In the genomic region with DNA sequence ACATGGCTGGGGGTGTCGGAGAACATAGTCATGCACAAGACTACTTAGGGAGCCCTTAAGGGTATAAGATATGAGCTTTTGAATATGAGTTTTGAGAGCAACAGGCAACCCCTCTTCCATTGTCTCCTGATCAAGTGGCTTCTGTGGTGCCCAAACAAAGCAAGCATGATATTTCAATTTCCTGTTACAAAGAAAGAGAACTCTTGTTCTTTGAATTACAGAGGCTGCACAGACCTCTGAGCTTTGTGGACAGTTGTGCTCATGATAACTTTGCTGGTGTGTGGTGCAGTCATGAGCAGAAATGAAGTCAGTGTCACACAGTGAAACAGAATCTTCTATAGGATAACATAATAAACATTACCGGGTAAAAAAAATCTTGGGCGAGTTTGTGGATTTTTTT, we compare ENCODE assay signal across 18 cellular contexts.
DNase-seq lines count a peak whose midpoint lies in the region; ATAC-seq lines count a peak whose summit lies in the region.
"Had no signal": no experiment of that assay in that cellular context is flagged by ENCODE, and none has a peak within 500 bp of the region (broad histone marks: within the 10 kb centered on the region; RNA-seq: fewer than 3 reads in every experiment).

No MANE protein-coding gene starts in this region.

- ATAC-seq in Right ventricle myocardium superior (ENCODE audit: poor library complexity), result no peak
- ATAC-seq: A549, left colon had no signal

- H3K36me3 Mint-ChIP-seq in activated CD4-positive, alpha-beta T cell treated with anti-CD3 and anti-CD28 coated beads, Interleukin-2, amount 10 ng/mL, durations not matched to agents 7 days and 5 days (ENCODE audit: low read depth), result peaks cover 27% of the 10 kb centered on the region
- H3K36me3 Mint-ChIP-seq in T-helper 2 cell treated with Interferon-gamma antibody and Interleukin-4, amounts not matched to agents 5 μg/mL and 100 μg/mL, for 36 hours (ENCODE audit: low read depth), result peaks cover 28% of the 10 kb centered on the region
- H3K36me3 Mint-ChIP-seq in stimulated activated naive CD8-positive, alpha-beta T cell treated with anti-CD3 and anti-CD28 coated beads, Interleukin-15, Interleukin-2, amounts not matched to agents 100 ng/mL and 50 ng/mL, for 24 hours (ENCODE audit: low read depth), result peaks cover 17% of the 10 kb centered on the region

- H3K4me1 Mint-ChIP-seq in activated CD4-positive, alpha-beta T cell treated with anti-CD3 and anti-CD28 coated beads, Interleukin-2, amount 10 ng/mL, durations not matched to agents 7 days and 5 days, result peaks cover 57% of the 10 kb centered on the region
- peaks cover 47% of the 10 kb centered on the region for H3K4me1 Mint-ChIP-seq in T-helper 2 cell treated with Interferon-gamma antibody and Interleukin-4, amounts not matched to agents 5 μg/mL and 100 μg/mL, for 36 hours (ENCODE audit: low read depth)
- peaks cover 49% of the 10 kb centered on the region for H3K4me1 Mint-ChIP-seq in stimulated activated naive CD8-positive, alpha-beta T cell treated with anti-CD3 and anti-CD28 coated beads, Interleukin-15, Interleukin-2, amounts not matched to agents 100 ng/mL and 50 ng/mL, for 24 hours (ENCODE audit: low read depth)
- H3K4me1 Mint-ChIP-seq: brain, endodermal cell, mesothelial cell of epicardium had no signal

- peak overlapping the region; percentile 89 for H3K27ac Mint-ChIP-seq in activated CD4-positive, alpha-beta T cell treated with anti-CD3 and anti-CD28 coated beads, Interleukin-2, amount 10 ng/mL, durations not matched to agents 7 days and 5 days
- H3K27ac Mint-ChIP-seq in T-helper 2 cell treated with Interferon-gamma antibody and Interleukin-4, amounts not matched to agents 5 μg/mL and 100 μg/mL, for 36 hours, result peak overlapping the region; percentile 65
- peak overlapping the region; percentile 30 for H3K27ac Mint-ChIP-seq in stimulated activated naive CD8-positive, alpha-beta T cell treated with anti-CD3 and anti-CD28 coated beads, Interleukin-15, Interleukin-2, amounts not matched to agents 100 ng/mL and 50 ng/mL, for 24 hours
- H3K27ac Mint-ChIP-seq: brain, endodermal cell, HFFc6, mesothelial cell of epicardium had no signal

- CTCF ChIA-PET in activated CD4-positive, alpha-beta T cell treated with anti-CD3 and anti-CD28 coated beads, Interleukin-2, amount 10 ng/mL, durations not matched to agents 7 days and 5 days (lab: Charles Lee), result interaction anchor here (0.7 to 6.9 kb wide), 7 partner anchors 8 to 81 kb away, joined by 3 to 50 read pairs (median 4); no protein-coding TSS in a partner anchor

- no peak overlapping the region for H3K4me3 Mint-ChIP-seq in activated CD4-positive, alpha-beta T cell treated with anti-CD3 and anti-CD28 coated beads, Interleukin-2, amount 10 ng/mL, durations not matched to agents 7 days and 5 days
- peak overlapping the region; percentile 49 for H3K4me3 Mint-ChIP-seq in T-helper 2 cell treated with Interferon-gamma antibody and Interleukin-4, amounts not matched to agents 5 μg/mL and 100 μg/mL, for 36 hours
- peak overlapping the region; percentile 18 for H3K4me3 Mint-ChIP-seq in stimulated activated naive CD8-positive, alpha-beta T cell treated with anti-CD3 and anti-CD28 coated beads, Interleukin-15, Interleukin-2, amounts not matched to agents 100 ng/mL and 50 ng/mL, for 24 hours
- H3K4me3 Mint-ChIP-seq: brain, endodermal cell, HFFc6, mesothelial cell of epicardium had no signal

- no peaks in the 10 kb centered on the region for H3K27me3 Mint-ChIP-seq in activated CD4-positive, alpha-beta T cell treated with anti-CD3 and anti-CD28 coated beads, Interleukin-2, amount 10 ng/mL, durations not matched to agents 7 days and 5 days
- no peaks in the 10 kb centered on the region for H3K27me3 Mint-ChIP-seq in T-helper 2 cell treated with Interferon-gamma antibody and Interleukin-4, amounts not matched to agents 5 μg/mL and 100 μg/mL, for 36 hours (ENCODE audit: low read depth)
- no peaks in the 10 kb centered on the region for H3K27me3 Mint-ChIP-seq in stimulated activated naive CD8-positive, alpha-beta T cell treated with anti-CD3 and anti-CD28 coated beads, Interleukin-15, Interleukin-2, amounts not matched to agents 100 ng/mL and 50 ng/mL, for 24 hours
- H3K27me3 Mint-ChIP-seq: brain had no signal

- DNase-seq in activated CD4-positive, alpha-beta T cell treated with anti-CD3 and anti-CD28 coated beads, Interleukin-2, amount 10 ng/mL, durations not matched to agents 7 days and 5 days, result peak; percentile 56
- DNase-seq in activated CD4-positive, alpha-beta T cell treated with anti-CD3 and anti-CD28 coated beads, Interleukin-2, amount 50 U/mL, for 4 hours, result no peak
- DNase-seq in T-helper 2 cell treated with Interferon-gamma antibody and Interleukin-4, amounts not matched to agents 5 μg/mL and 100 μg/mL, for 36 hours (ENCODE audit: low spot score), result peak; percentile 21
- DNase-seq in inferior parietal cortex (ENCODE audit: extremely low spot score), result peak; percentile 40
- no peak for DNase-seq in GOT3 (lab: John Stamatoyannopoulos, UW)
- no peak for DNase-seq in NCI-H226
- no peak for DNase-seq in Right ventricle myocardium superior
- DNase-seq: activated T-cell treated with anti-CD3 and anti-CD28 coated beads for 4 hours, endodermal cell, HFFc6, left colon, NCI-H1417 treated with DMSO at 0.1 percent for 48 hours, NCI-H2171, NCI-H69 had no signal

- H3K9me3 Mint-ChIP-seq in activated CD4-positive, alpha-beta T cell treated with anti-CD3 and anti-CD28 coated beads, Interleukin-2, amount 10 ng/mL, durations not matched to agents 7 days and 5 days, result peaks cover 26% of the 10 kb centered on the region
- peaks cover 30% of the 10 kb centered on the region for H3K9me3 Mint-ChIP-seq in T-helper 2 cell treated with Interferon-gamma antibody and Interleukin-4, amounts not matched to agents 5 μg/mL and 100 μg/mL, for 36 hours
- H3K9me3 Mint-ChIP-seq in stimulated activated naive CD8-positive, alpha-beta T cell treated with anti-CD3 and anti-CD28 coated beads, Interleukin-15, Interleukin-2, amounts not matched to agents 100 ng/mL and 50 ng/mL, for 24 hours, result peaks cover 6% of the 10 kb centered on the region
- H3K9me3 Mint-ChIP-seq: endodermal cell, HFFc6 had no signal

- POLR2A ChIA-PET in activated CD4-positive, alpha-beta T cell treated with anti-CD3 and anti-CD28 coated beads, Interleukin-2, amount 10 ng/mL, durations not matched to agents 7 days and 5 days (lab: Charles Lee), result interaction anchor here (0.8 to 0.9 kb wide), 2 partner anchors 60 to 67 kb away, joined by 4 read pairs; a partner anchor contains a TSS

- intact Hi-C loops in Right ventricle myocardium superior (cut with DNase I), result no loop called here

Comparison
In these comparisons a context has a peak if more than half of its experiments do, and no peak if none do; other contexts are left out.
1. DNase-seq: peak in activated CD4-positive, alpha-beta T cell treated with anti-CD3 and anti-CD28 coated beads, Interleukin-2, amount 10 ng/mL, durations not matched to agents 7 days and 5 days (single experiment), T-helper 2 cell treated with Interferon-gamma antibody and Interleukin-4, amounts not matched to agents 5 μg/mL and 100 μg/mL, for 36 hours (single experiment) and inferior parietal cortex (single experiment); none in activated CD4-positive, alpha-beta T cell treated with anti-CD3 and anti-CD28 coated beads, Interleukin-2, amount 50 U/mL, for 4 hours (0 of 2), GOT3 (single experiment), NCI-H226 (single experiment) and Right ventricle myocardium superior (single experiment).
2. H3K27ac Mint-ChIP-seq: peak in every context shown above with its lines; median percentile 89 in activated CD4-positive, alpha-beta T cell treated with anti-CD3 and anti-CD28 coated beads, Interleukin-2, amount 10 ng/mL, durations not matched to agents 7 days and 5 days; 65 in T-helper 2 cell treated with Interferon-gamma antibody and Interleukin-4, amounts not matched to agents 5 μg/mL and 100 μg/mL, for 36 hours; 30 in stimulated activated naive CD8-positive, alpha-beta T cell treated with anti-CD3 and anti-CD28 coated beads, Interleukin-15, Interleukin-2, amounts not matched to agents 100 ng/mL and 50 ng/mL, for 24 hours.